In the genomic region with DNA sequence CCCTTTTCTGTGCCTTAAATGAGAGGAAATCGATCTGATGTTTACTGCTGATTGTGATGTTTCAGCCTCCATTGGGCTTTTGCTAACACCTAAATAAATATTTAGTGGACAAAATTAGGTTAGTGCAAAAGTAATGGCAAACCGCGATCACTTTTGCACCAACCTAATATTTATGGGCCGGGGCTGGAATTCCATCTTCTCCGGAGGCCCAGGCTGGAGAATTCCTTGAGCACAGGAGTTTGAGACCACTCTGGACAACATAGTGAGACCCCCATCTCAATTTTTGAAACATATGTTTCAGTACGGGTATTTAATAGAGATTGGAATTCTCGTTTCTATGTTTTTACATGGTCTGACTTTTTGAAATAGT, we compare ENCODE assay signal across 8 cellular contexts.
A peak's percentile ranks its signal among the peaks of the same experiment; 100 is the strongest.
DNase-seq lines count a peak whose midpoint lies in the region; ATAC-seq lines count a peak whose summit lies in the region.

No MANE protein-coding gene starts in this region.

- H3K27ac Mint-ChIP-seq in activated naive CD8-positive, alpha-beta T cell treated with anti-CD3 and anti-CD28 coated beads, Interleukin-2, amount 50 U/mL, for 24 hours = peak overlapping the region; percentile 93
- H3K27ac Mint-ChIP-seq in stimulated activated effector memory CD8-positive, alpha-beta T cell treated with anti-CD3 and anti-CD28 coated beads, Interleukin-12 subunit alpha, Interleukin-12 subunit beta, amount 100 ng/mL, for 72 hours = peak overlapping the region; percentile 98

- peaks cover 16% of the 10 kb centered on the region for H3K4me1 Mint-ChIP-seq in activated naive CD8-positive, alpha-beta T cell treated with anti-CD3 and anti-CD28 coated beads, Interleukin-2, amount 50 U/mL, for 24 hours
- peaks cover 12% of the 10 kb centered on the region for H3K4me1 Mint-ChIP-seq in stimulated activated effector memory CD8-positive, alpha-beta T cell treated with anti-CD3 and anti-CD28 coated beads, Interleukin-12 subunit alpha, Interleukin-12 subunit beta, amount 100 ng/mL, for 72 hours

- no peaks in the 10 kb centered on the region for H3K27me3 Mint-ChIP-seq in activated naive CD8-positive, alpha-beta T cell treated with anti-CD3 and anti-CD28 coated beads, Interleukin-2, amount 50 U/mL, for 24 hours

- no peaks in the 10 kb centered on the region for H3K4me1 ChIP-seq in HUES48 (ENCODE audit: control insufficient read depth, insufficient read depth, low read length)
- peaks cover 2% of the 10 kb centered on the region for H3K4me1 ChIP-seq in iPS-15b (ENCODE audit: control insufficient read depth, insufficient read depth, low read length)

- no peak for DNase-seq in activated naive CD8-positive, alpha-beta T cell treated with anti-CD3 and anti-CD28 coated beads, Interleukin-2, amount 50 U/mL, for 24 hours
- no peak for DNase-seq in stimulated activated effector memory CD8-positive, alpha-beta T cell treated with anti-CD3 and anti-CD28 coated beads, Interleukin-12 subunit alpha, Interleukin-12 subunit beta, amount 100 ng/mL, for 72 hours (ENCODE audit: low spot score in 2 of 2)
- DNase-seq in NCI-H1105 treated with DMSO at 0.1 percent for 48 hours (lab: John Stamatoyannopoulos, UW) = no peak
- no peak for DNase-seq in SW 1271 (lab: John Stamatoyannopoulos, UW)
- DNase-seq in stimulated activated CD4-positive, alpha-beta T cell treated with anti-CD3 and anti-CD28 coated beads, Interleukin-12 subunit alpha, Interleukin-12 subunit beta, amount 100 ng/mL, for 4 hours = no peak

- peaks cover 37% of the 10 kb centered on the region for H3K9me3 ChIP-seq in HUES48 (ENCODE audit: control insufficient read depth, insufficient read depth, low read length)
- H3K9me3 ChIP-seq in iPS-15b (ENCODE audit: control insufficient read depth, insufficient read depth, low read length) = peaks cover 5% of the 10 kb centered on the region

- H3K36me3 Mint-ChIP-seq in activated naive CD8-positive, alpha-beta T cell treated with anti-CD3 and anti-CD28 coated beads, Interleukin-2, amount 50 U/mL, for 24 hours (ENCODE audit: low read depth) = peaks cover 69% of the 10 kb centered on the region
- peaks cover 39% of the 10 kb centered on the region for H3K36me3 Mint-ChIP-seq in stimulated activated effector memory CD8-positive, alpha-beta T cell treated with anti-CD3 and anti-CD28 coated beads, Interleukin-12 subunit alpha, Interleukin-12 subunit beta, amount 100 ng/mL, for 72 hours

- H3K27me3 ChIP-seq in HUES48 (ENCODE audit: control insufficient read depth, insufficient read depth, low read length) (no peaks in the 10 kb centered on the region), iPS-15b (ENCODE audit: control insufficient read depth, insufficient read depth, low read length) (no peaks in the 10 kb centered on the region)

- peak overlapping the region; percentile 85 for H3K4me3 Mint-ChIP-seq in activated naive CD8-positive, alpha-beta T cell treated with anti-CD3 and anti-CD28 coated beads, Interleukin-2, amount 50 U/mL, for 24 hours
- H3K4me3 Mint-ChIP-seq in stimulated activated effector memory CD8-positive, alpha-beta T cell treated with anti-CD3 and anti-CD28 coated beads, Interleukin-12 subunit alpha, Interleukin-12 subunit beta, amount 100 ng/mL, for 72 hours = peak overlapping the region; percentile 87

- no peak overlapping the region for H3K27ac ChIP-seq in HUES48 (ENCODE audit: low read depth, low read length)

- H3K36me3 ChIP-seq in HUES48 (ENCODE audit: control insufficient read depth, insufficient read depth, low read length) = peaks cover 32% of the 10 kb centered on the region
- peaks cover 6% of the 10 kb centered on the region for H3K36me3 ChIP-seq in iPS-15b (ENCODE audit: control insufficient read depth, insufficient read depth, low read length)

- H3K9ac ChIP-seq in HUES48 (ENCODE audit: low read depth, low read length) (peak overlapping the region; percentile 94), iPS-15b (ENCODE audit: low read depth, low read length) (peak overlapping the region; percentile 97)

- peaks cover 55% of the 10 kb centered on the region for H3K9me3 Mint-ChIP-seq in activated naive CD8-positive, alpha-beta T cell treated with anti-CD3 and anti-CD28 coated beads, Interleukin-2, amount 50 U/mL, for 24 hours
- H3K9me3 Mint-ChIP-seq in stimulated activated effector memory CD8-positive, alpha-beta T cell treated with anti-CD3 and anti-CD28 coated beads, Interleukin-12 subunit alpha, Interleukin-12 subunit beta, amount 100 ng/mL, for 72 hours = peaks cover 17% of the 10 kb centered on the region

- no peak for ATAC-seq in activated naive CD8-positive, alpha-beta T cell treated with anti-CD3 and anti-CD28 coated beads, Interleukin-2, amount 50 U/mL, for 24 hours
- ATAC-seq in stimulated activated effector memory CD8-positive, alpha-beta T cell treated with anti-CD3 and anti-CD28 coated beads, Interleukin-12 subunit alpha, Interleukin-12 subunit beta, amount 100 ng/mL, for 72 hours = no peak
- no peak for ATAC-seq in HG02588 (IDR thresholded peaks at IDR 0.05; ENCODE audit: unreplicated experiment)

- H3K4me3 ChIP-seq in HUES48 (ENCODE audit: low read depth, low read length) = peak overlapping the region; percentile 83
- H3K4me3 ChIP-seq in iPS-15b (ENCODE audit: low read depth, low read length) = peak overlapping the region; percentile 95
